ENCODE assay signal across 1 cellular context in the genomic region with DNA sequence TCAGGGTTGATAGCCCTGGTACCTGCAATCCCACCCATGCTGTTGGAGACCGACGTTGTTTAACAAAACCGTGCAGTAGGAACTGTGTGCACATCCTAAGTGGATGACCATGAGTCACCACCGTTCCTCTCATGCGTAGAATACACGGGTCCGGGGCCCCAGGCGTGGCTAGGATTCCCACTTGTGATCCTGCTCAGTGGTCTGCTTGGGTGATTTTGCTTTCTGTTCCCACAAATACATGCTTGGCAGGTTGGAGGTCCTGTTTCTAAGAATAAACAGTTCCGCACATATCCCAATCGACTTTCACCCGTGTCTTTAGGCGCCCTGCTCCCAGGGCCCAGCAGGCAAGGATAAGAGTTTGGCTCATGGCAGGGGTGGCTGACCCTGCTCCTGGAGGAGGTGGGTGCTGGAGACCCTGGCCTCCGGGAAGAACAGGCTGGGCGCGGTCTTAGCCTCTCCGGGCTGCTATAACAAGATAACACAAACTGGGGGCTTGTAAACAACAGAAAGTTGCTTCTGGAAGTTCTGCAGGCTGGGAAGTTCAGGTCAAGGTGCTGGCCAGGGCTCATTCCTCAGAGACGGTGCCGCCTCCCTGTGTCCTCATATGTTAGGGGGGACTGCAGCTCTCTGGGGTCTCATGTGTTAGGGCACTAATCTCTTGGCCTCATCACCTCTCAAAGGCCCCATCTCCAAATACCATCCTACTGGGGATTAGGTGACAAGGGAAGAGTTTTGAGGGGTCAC.
TF ChIP-seq lines count a peak whose summit lies in the region.

No MANE protein-coding gene starts in this region.

TF ChIP-seq in H1, 55 proteins besides CTCF, POLR2A, EP300 and RAD21:
- TF ChIP-seq EZH2 (IDR thresholded peaks at IDR 0.05; ENCODE audit: low read depth, low read length, severe bottlenecking), result no peak
- TF ChIP-seq, protein P1, sequence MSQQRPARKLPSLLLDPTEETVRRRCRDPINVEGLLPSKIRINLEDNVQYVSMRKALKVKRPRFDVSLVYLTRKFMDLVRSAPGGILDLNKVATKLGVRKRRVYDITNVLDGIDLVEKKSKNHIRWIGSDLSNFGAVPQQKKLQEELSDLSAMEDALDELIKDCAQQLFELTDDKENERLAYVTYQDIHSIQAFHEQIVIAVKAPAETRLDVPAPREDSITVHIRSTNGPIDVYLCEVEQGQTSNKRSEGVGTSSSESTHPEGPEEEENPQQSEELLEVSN (IDR thresholded peaks at IDR 0.05), result no peak
- no peak for TF ChIP-seq POLR2AphosphoS5 (IDR thresholded peaks at IDR 0.05; ENCODE audit: low read depth, low read length)
- TF ChIP-seq TEAD4 (IDR thresholded peaks at IDR 0.05; ENCODE audit: low read depth, low read length), result no peak
